ENCODE assay signal across 9 cellular contexts in the genomic region with DNA sequence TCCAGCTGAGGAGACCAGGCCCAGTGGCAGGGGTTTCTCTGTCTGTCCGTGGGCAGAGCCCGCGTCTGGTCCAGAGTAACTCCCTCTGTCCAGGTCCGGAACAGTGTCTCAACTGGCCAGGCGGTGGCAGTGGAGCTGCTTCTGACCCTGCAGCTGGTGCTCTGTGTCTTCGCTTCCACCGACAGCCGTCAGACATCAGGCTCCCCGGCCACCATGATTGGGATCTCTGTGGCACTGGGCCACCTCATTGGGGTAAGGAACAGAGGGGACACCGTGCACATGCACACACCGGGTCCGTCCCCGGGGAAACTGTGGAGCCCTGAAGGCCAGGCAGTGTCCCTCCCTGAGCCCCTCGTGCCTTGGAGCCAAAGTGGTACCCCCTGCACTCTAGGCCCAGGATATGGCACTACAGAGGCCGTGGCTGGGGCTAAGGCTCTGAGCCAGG. TPM values are rescaled to one million over a fixed set of nuclear protein-coding genes. Genes with fewer than 3 reads are reported as not detected.
A peak's percentile ranks its signal among the peaks of the same experiment; 100 is the strongest.
DNase-seq lines count a peak whose midpoint lies in the region; ATAC-seq, FAIRE-seq and TF ChIP-seq lines count a peak whose summit lies in the region.
"Had no signal": no experiment of that assay in that cellular context is flagged by ENCODE, and none has a peak within 500 bp of the region (broad histone marks: within the 10 kb centered on the region; RNA-seq: fewer than 3 reads in every experiment).

No MANE protein-coding gene starts in this region.

- POLR2A ChIA-PET in HEK293T (lab: Yijun Ruan, JAX), result no interaction called here
- POLR2A ChIA-PET in naive thymus-derived CD4-positive, alpha-beta T cell (lab: Charles Lee), result no interaction called here

- H3K36me3 ChIP-seq in naive thymus-derived CD4-positive, alpha-beta T cell (ENCODE audit: control insufficient read depth in 2 of 3, insufficient read depth in 3 of 3, low read length in 3 of 3), result no peaks in the 10 kb centered on the region
- no peaks in the 10 kb centered on the region for H3K36me3 ChIP-seq in small intestine (ENCODE audit: control insufficient read depth in 2 of 2, insufficient read depth in 2 of 2, low read length in 2 of 2)

- FAIRE-seq in small intestine (lab: Jason Lieb, UNC), result no peak

- no peak overlapping the region for H3K27ac ChIP-seq in naive thymus-derived CD4-positive, alpha-beta T cell (ENCODE audit: low read depth, low read length)
- H3K27ac ChIP-seq in small intestine (ENCODE audit: low read depth in 1 of 2, low read length in 1 of 2), result no peak overlapping the region

- DNase-seq in HEK293T (ENCODE audit: extremely low spot score) (peak; percentile 42), amniotic stem cell (lab: John Stamatoyannopoulos, UW) (peak; percentile 48), left ventricle myocardium superior (peak; percentile 81), sciatic nerve (ENCODE audit: low spot score) (peak; percentile 82), small intestine (no peak), SIG-M5 treated with dmso at 0.1 percent for 504 hours (lab: John Stamatoyannopoulos, UW; ENCODE audit: unreplicated experiment) (no peak)
- DNase-seq in naive thymus-derived CD4-positive, alpha-beta T cell, result no peak
- DNase-seq: activated naive CD4-positive, alpha-beta T cell treated with anti-CD3 and anti-CD28 coated beads, Interleukin-2, amount 50 U/mL, for 16 hours had no signal

- intact Hi-C loops in left ventricle myocardium superior (cut with micrococcal nuclease) (no loop called here), sciatic nerve (cut with DNase I) (loop anchor here (5.0 kb wide), 2 partner anchors 83 to 98 kb away; partner anchors contain the start of gene ASIC1)
- intact Hi-C loops in naive thymus-derived CD4-positive, alpha-beta T cell (cut with micrococcal nuclease), result no loop called here

- ATAC-seq in left ventricle myocardium superior (peak; percentile 95), sciatic nerve (peak; percentile 83), HG02623 (IDR thresholded peaks at IDR 0.05; ENCODE audit: unreplicated experiment) (no peak)
- no peak for ATAC-seq in naive thymus-derived CD4-positive, alpha-beta T cell

- H3K9me3 Mint-ChIP-seq in naive thymus-derived CD4-positive, alpha-beta T cell, result peaks cover 0 to 3% (median 0%) of the 10 kb centered on the region in 11 donors

- no peaks in the 10 kb centered on the region for H3K9me3 ChIP-seq in naive thymus-derived CD4-positive, alpha-beta T cell (ENCODE audit: control insufficient read depth in 2 of 3, low read length in 3 of 3)
- H3K9me3 ChIP-seq in small intestine (ENCODE audit: control insufficient read depth, low read depth), result no peaks in the 10 kb centered on the region

- H3K4me1 Mint-ChIP-seq in naive thymus-derived CD4-positive, alpha-beta T cell, result no peaks in the 10 kb centered on the region

- no peaks in the 10 kb centered on the region for H3K36me3 Mint-ChIP-seq in naive thymus-derived CD4-positive, alpha-beta T cell

- H3K4me3 ChIP-seq in naive thymus-derived CD4-positive, alpha-beta T cell (ENCODE audit: low read length), result no peak overlapping the region
- H3K4me3 ChIP-seq in small intestine (ENCODE audit: low read depth in 1 of 2, low read length in 2 of 2), result no peak overlapping the region

- no peak overlapping the region for H3K4me3 Mint-ChIP-seq in naive thymus-derived CD4-positive, alpha-beta T cell

- no peak overlapping the region for H3K27ac Mint-ChIP-seq in naive thymus-derived CD4-positive, alpha-beta T cell

- CTCF ChIA-PET in HEK293T (lab: Yijun Ruan, JAX), result interaction anchor here (0.5 kb wide), 1 partner anchor 95 kb away, joined by 3 read pairs; no protein-coding TSS in a partner anchor
- CTCF ChIA-PET in naive thymus-derived CD4-positive, alpha-beta T cell (lab: Charles Lee), result interaction anchor here (0.6 to 0.7 kb wide), 2 partner anchors 8 to 32 kb away, joined by 3 read pairs; no protein-coding TSS in a partner anchor

- H3K4me1 ChIP-seq in naive thymus-derived CD4-positive, alpha-beta T cell (ENCODE audit: control insufficient read depth in 2 of 2, insufficient read depth in 2 of 2, low read length in 2 of 2), result no peaks in the 10 kb centered on the region
- H3K4me1 ChIP-seq in small intestine (ENCODE audit: control insufficient read depth in 2 of 2, insufficient read depth in 1 of 2, low read depth in 1 of 2, low read length in 1 of 2), result no peaks in the 10 kb centered on the region

- H3K27me3 Mint-ChIP-seq in naive thymus-derived CD4-positive, alpha-beta T cell, result no peaks in the 10 kb centered on the region

- 52 to 78% (median 74%) methylated on average over 14 to 15 of the region's 15 CpGs for WGBS in small intestine, 3 donors

- no peaks in the 10 kb centered on the region for H3K27me3 ChIP-seq in naive thymus-derived CD4-positive, alpha-beta T cell (ENCODE audit: control insufficient read depth in 2 of 2, insufficient read depth in 2 of 2, low read length in 2 of 2)
- no peaks in the 10 kb centered on the region for H3K27me3 ChIP-seq in small intestine (ENCODE audit: control insufficient read depth in 2 of 2, insufficient read depth in 2 of 2, low read length in 2 of 2)

TF ChIP-seq in HEK293T, 16 proteins besides CTCF, POLR2A, EP300 and RAD21:
- TF ChIP-seq ZNF384 (IDR thresholded peaks at IDR 0.05) (no peak), ELF4 (IDR thresholded peaks at IDR 0.05) (no peak), TARDBP (IDR thresholded peaks at IDR 0.05) (no peak), NFRKB (IDR thresholded peaks at IDR 0.05) (no peak), PKNOX1 (IDR thresholded peaks at IDR 0.05) (no peak)
TF ChIP-seq in HEK293T: peak in this region for 0.

RNA-seq across cellular contexts. Expression of gene AQP6, which starts 1.5 kb away (rescaled TPM):
- not detected for total RNA-seq in left ventricle myocardium superior
- total RNA-seq in sciatic nerve, result 0.27 TPM
- not detected for total RNA-seq in naive thymus-derived CD4-positive, alpha-beta T cell
- not detected for polyA plus RNA-seq in naive thymus-derived CD4-positive, alpha-beta T cell
- polyA plus RNA-seq in small intestine, result under 1 TPM in 1 of 3 donors, not detected in 2; 0.09 TPM

RNA-seq across cellular contexts. Expression of gene AQP5, which starts 12.6 kb away (rescaled TPM):
- total RNA-seq in left ventricle myocardium superior, result 0.40 TPM
- 0.71 TPM for total RNA-seq in sciatic nerve
- total RNA-seq in naive thymus-derived CD4-positive, alpha-beta T cell, result not detected
- polyA plus RNA-seq in naive thymus-derived CD4-positive, alpha-beta T cell, result not detected
- polyA plus RNA-seq in small intestine, result under 1 TPM in 1 of 3 donors, not detected in 2; 0.12 TPM

RNA-seq across cellular contexts. Expression of gene AQP2, which starts 23.7 kb away (rescaled TPM):
- total RNA-seq in left ventricle myocardium superior (not detected), sciatic nerve (not detected)
- not detected for total RNA-seq in naive thymus-derived CD4-positive, alpha-beta T cell
- not detected for polyA plus RNA-seq in naive thymus-derived CD4-positive, alpha-beta T cell
- polyA plus RNA-seq in small intestine, result not detected

RNA-seq across cellular contexts. Expression of gene RACGAP1, which starts 51.0 kb away (rescaled TPM):
- total RNA-seq in left ventricle myocardium superior (3.4 TPM), sciatic nerve (15.0 TPM)
- 100 to 1,000 TPM in 1 of 5 experiments, 10 to 100 TPM in 1, 1 to 10 TPM in 3; 4.2 to 111 (median 8.0) TPM for total RNA-seq in naive thymus-derived CD4-positive, alpha-beta T cell
- polyA plus RNA-seq in naive thymus-derived CD4-positive, alpha-beta T cell, result 10 to 100 TPM in 1 of 2 donors, 1 to 10 TPM in 1; 8.6 to 11.1 TPM
- polyA plus RNA-seq in small intestine, result 10 to 100 TPM in 1 of 3 donors, 1 to 10 TPM in 2; 3.5 to 25.9 (median 6.5) TPM

Comparison
In these comparisons a context has a peak if more than half of its experiments do, and no peak if none do; other contexts are left out.
1. DNase-seq: peak in HEK293T (single experiment), amniotic stem cell (single experiment), left ventricle myocardium superior (single experiment) and sciatic nerve (single experiment); none in naive thymus-derived CD4-positive, alpha-beta T cell (0 of 9), small intestine (single experiment) and SIG-M5 treated with dmso at 0.1 percent for 504 hours (single experiment).
2. ATAC-seq: peak in left ventricle myocardium superior (single experiment) and sciatic nerve (single experiment); none in naive thymus-derived CD4-positive, alpha-beta T cell (single experiment) and HG02623 (single experiment).